ENCODE assay signal across 13 cellular contexts in genomic region chr1:164562947-164563346, GRCh38. TPM values are rescaled to one million over a fixed set of nuclear protein-coding genes. Genes with fewer than 3 reads are reported as not detected.
DNase-seq lines count a peak whose midpoint lies in the region; ATAC-seq, FAIRE-seq and TF ChIP-seq lines count a peak whose summit lies in the region.
"Had no signal": no experiment of that assay in that cellular context is flagged by ENCODE, and none has a peak within 500 bp of the region (broad histone marks: within the 10 kb centered on the region; RNA-seq: fewer than 3 reads in every experiment).

No MANE protein-coding gene starts in this region.

- H3K9me3 Mint-ChIP-seq in neural crest cell: no peaks in the 10 kb centered on the region
- H3K9me3 Mint-ChIP-seq: activated T-helper 17 cell treated with anti-CD3 and anti-CD28 coated beads, Interleukin-2, amount 50 U/mL, for 72 hours; stimulated activated naive CD8-positive, alpha-beta T cell treated with anti-CD3 and anti-CD28 coated beads, Interleukin-15, amount 100 ng/mL, for 72 hours had no signal

- H3K27ac Mint-ChIP-seq in neural crest cell (ENCODE audit: unreplicated experiment): no peak overlapping the region
- H3K27ac Mint-ChIP-seq: activated T-helper 17 cell treated with anti-CD3 and anti-CD28 coated beads, Interleukin-2, amount 50 U/mL, for 72 hours; stimulated activated naive CD8-positive, alpha-beta T cell treated with anti-CD3 and anti-CD28 coated beads, Interleukin-15, amount 100 ng/mL, for 72 hours had no signal

- H3K27me3 ChIP-seq in heart right ventricle: peaks cover 0 to 15% (median 0%) of the 10 kb centered on the region in 7 donors
- H3K27me3 ChIP-seq in esophagus muscularis mucosa: no peaks in the 10 kb centered on the region

- peaks cover 2 to 44% (median 28%) of the 10 kb centered on the region in 9 donors for H3K4me1 ChIP-seq in heart right ventricle
- peaks cover 9 to 36% (median 28%) of the 10 kb centered on the region in 4 donors for H3K4me1 ChIP-seq in esophagus muscularis mucosa

- no peak for TF ChIP-seq EP300 in esophagus muscularis mucosa (IDR thresholded peaks at IDR 0.05)

- peak overlapping the region; percentile 8 to 78 (median 72) for H3K4me3 ChIP-seq in heart right ventricle
- peak overlapping the region; percentile 71 to 86 (median 78) for H3K4me3 ChIP-seq in esophagus muscularis mucosa

- intact Hi-C loops in heart right ventricle (cut with DNase I): loop anchor here in 8 of 10 donors (5.0 to 10.0 kb wide), 8 partner anchors 39 to 224 kb away; no protein-coding TSS in a partner anchor
- intact Hi-C loops in left cardiac atrium (cut with DNase I): loop anchor here (5.0 to 10.0 kb wide), 4 partner anchors 39 to 222 kb away; no protein-coding TSS in a partner anchor
- intact Hi-C loops in esophagus muscularis mucosa (cut with DNase I): loop anchor here (5.0 to 10.0 kb wide), 3 partner anchors 54 to 224 kb away; no protein-coding TSS in a partner anchor

- DNase-seq in heart right ventricle (no peak), left cardiac atrium (no peak), esophagus muscularis mucosa (ENCODE audit: extremely low spot score) (no peak), neural crest cell (ENCODE audit: low read depth, low spot score) (no peak), GM19239 (ENCODE audit: insufficient read length, low spot score) (no peak), urothelium cell line (ENCODE audit: low spot score) (no peak), MV-4-11 (lab: John Stamatoyannopoulos, UW) (no peak)
- DNase-seq: NCI-H446; stimulated activated naive CD8-positive, alpha-beta T cell treated with anti-CD3 and anti-CD28 coated beads, Interleukin-15, amount 100 ng/mL, for 72 hours had no signal

- H3K36me3 ChIP-seq in heart right ventricle (no peaks in the 10 kb centered on the region), esophagus muscularis mucosa (no peaks in the 10 kb centered on the region)

- TF ChIP-seq CTCF in heart right ventricle (IDR thresholded peaks at IDR 0.05): no peak
- no peak for TF ChIP-seq CTCF in esophagus muscularis mucosa (IDR thresholded peaks at IDR 0.05)
- TF ChIP-seq CTCF in neural crest cell (conservative IDR thresholded peaks at IDR 0.05): no peak

- peaks cover 59% of the 10 kb centered on the region for H3K4me1 Mint-ChIP-seq in neural crest cell
- H3K4me1 Mint-ChIP-seq: activated T-helper 17 cell treated with anti-CD3 and anti-CD28 coated beads, Interleukin-2, amount 50 U/mL, for 72 hours had no signal

- peaks cover 4% of the 10 kb centered on the region for H3K36me3 Mint-ChIP-seq in neural crest cell (ENCODE audit: low read depth)

- 23 to 35% methylated on average over 2 of the region's 2 CpGs for WGBS in heart right ventricle, 2 donors
- WGBS in esophagus muscularis mucosa: 26% methylated on average over 2 of the region's 2 CpGs

- no peak for TF ChIP-seq POLR2A in esophagus muscularis mucosa (IDR thresholded peaks at IDR 0.05; ENCODE audit: low read depth)

- peak overlapping the region; percentile 90 for H3K4me3 Mint-ChIP-seq in neural crest cell
- H3K4me3 Mint-ChIP-seq: activated T-helper 17 cell treated with anti-CD3 and anti-CD28 coated beads, Interleukin-2, amount 50 U/mL, for 72 hours; stimulated activated naive CD8-positive, alpha-beta T cell treated with anti-CD3 and anti-CD28 coated beads, Interleukin-15, amount 100 ng/mL, for 72 hours had no signal

- H3K27ac ChIP-seq in heart right ventricle: peak overlapping the region in 9 of 10 donors; percentile 55 to 91 (median 64)
- H3K27ac ChIP-seq in esophagus muscularis mucosa (replicated peaks in 1 of 4): peak overlapping the region; percentile 84 to 90 (median 86)

- ATAC-seq in heart right ventricle (no peak), left cardiac atrium (no peak), GM18870 (IDR thresholded peaks at IDR 0.05; ENCODE audit: unreplicated experiment) (no peak)
- ATAC-seq: activated T-helper 17 cell treated with anti-CD3 and anti-CD28 coated beads, Interleukin-2, amount 50 U/mL, for 72 hours; stimulated activated naive CD8-positive, alpha-beta T cell treated with anti-CD3 and anti-CD28 coated beads, Interleukin-15, amount 100 ng/mL, for 72 hours had no signal

- H3K9me3 ChIP-seq in heart right ventricle: no peaks in the 10 kb centered on the region
- H3K9me3 ChIP-seq in esophagus muscularis mucosa: no peaks in the 10 kb centered on the region

- FAIRE-seq in GM19239 (lab: Jason Lieb, UNC): no peak
- no peak for FAIRE-seq in urothelium cell line (lab: Jason Lieb, UNC)
- FAIRE-seq: GM12891 had no signal

- H3K27me3 Mint-ChIP-seq in neural crest cell (ENCODE audit: low read depth): no peaks in the 10 kb centered on the region

RNA-seq across cellular contexts. Expression of gene PBX1, which starts 4.0 kb away (rescaled TPM):
- 10 to 100 TPM; 53.3 to 91.8 (median 64.4) TPM for total RNA-seq in heart right ventricle
- polyA plus RNA-seq in heart right ventricle: 10 to 100 TPM; 13.3 to 17.6 TPM
- 10 to 100 TPM; 64.7 to 75.0 TPM for total RNA-seq in left cardiac atrium
- 100 to 1,000 TPM in 2 of 4 donors, 10 to 100 TPM in 2; 89.6 to 138 (median 112) TPM for total RNA-seq in esophagus muscularis mucosa
- total RNA-seq in neural crest cell: 68.9 and 71.7 TPM in 2 replicates
- total RNA-seq: T-helper 2 cell treated with Interferon-gamma antibody and Interleukin-4, amounts not matched to agents 100 ng/mL and 5 ng/mL, for 36 hours had no signal
